In the genomic region with DNA sequence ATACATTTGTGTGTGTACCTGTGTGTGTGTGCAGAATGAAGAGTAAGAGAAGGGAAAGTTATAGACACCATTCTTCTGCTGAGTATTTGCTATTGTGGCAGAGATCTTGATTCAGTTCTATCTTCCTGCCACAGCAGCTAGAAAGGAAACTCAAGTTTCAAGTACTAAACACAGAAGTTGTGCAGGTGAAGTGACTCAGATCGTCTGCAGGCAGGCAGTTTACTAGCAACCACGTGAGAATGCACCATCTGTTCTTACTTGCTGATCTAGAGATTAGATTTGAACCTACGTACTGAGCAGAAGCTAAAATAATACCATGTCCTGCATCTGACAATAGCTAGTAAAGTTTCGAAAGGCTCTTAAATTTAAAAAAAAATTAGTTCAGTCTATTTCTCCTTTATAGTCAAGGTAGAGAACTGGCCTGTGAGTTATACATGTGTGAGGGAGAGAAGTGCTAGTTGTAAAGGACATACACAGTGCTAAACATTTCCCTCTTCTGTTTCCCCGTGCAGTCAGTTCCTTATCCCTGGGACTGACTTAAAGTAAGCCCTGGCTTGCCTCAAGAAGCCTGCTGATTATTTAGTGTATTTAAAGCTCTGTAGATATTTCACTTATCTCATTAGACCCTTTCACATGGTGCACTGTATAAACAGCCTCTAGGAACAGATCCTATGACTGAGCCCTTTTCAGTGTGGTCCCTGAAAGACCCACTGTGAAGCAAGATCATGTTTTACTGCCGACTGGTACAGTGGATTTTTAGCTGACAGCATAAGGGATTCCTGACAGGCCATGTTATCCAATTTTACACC, we compare ENCODE assay signal across 9 cellular contexts. TPM values are rescaled to one million over a fixed set of nuclear protein-coding genes. Genes with fewer than 3 reads are reported as not detected.
DNase-seq lines count a peak whose midpoint lies in the region; ATAC-seq, FAIRE-seq and TF ChIP-seq lines count a peak whose summit lies in the region.
"Had no signal": no experiment of that assay in that cellular context is flagged by ENCODE, and none has a peak within 500 bp of the region (broad histone marks: within the 10 kb centered on the region; RNA-seq: fewer than 3 reads in every experiment).

No MANE protein-coding gene starts in this region.

- peak; percentile 71 for ATAC-seq in HG02588 (IDR thresholded peaks at IDR 0.05; ENCODE audit: unreplicated experiment)

- H3K9me3 ChIP-seq in esophagus (ENCODE audit: control insufficient read depth in 2 of 2, insufficient read depth in 1 of 2, low read depth in 1 of 2, low read length in 1 of 2): no peaks in the 10 kb centered on the region
- H3K9me3 ChIP-seq in spleen: no peaks in the 10 kb centered on the region
- H3K9me3 ChIP-seq: BLaER1 had no signal

- intact Hi-C loops in spleen (cut with DNase I; ENCODE audit: low total_unique reads): loop anchor here (10.0 kb wide), 1 partner anchor 175 kb away; no protein-coding TSS in a partner anchor

- H3K27me3 ChIP-seq in esophagus (ENCODE audit: control insufficient read depth in 1 of 2, insufficient read depth in 2 of 2, low read length in 2 of 2) (no peaks in the 10 kb centered on the region), spleen (replicated peaks in 1 of 7) (no peaks in the 10 kb centered on the region)
- H3K27me3 ChIP-seq: BLaER1 had no signal

- DNase-seq in NCI-H510A treated with DMSO at 0.1 percent for 48 hours (lab: John Stamatoyannopoulos, UW) (peak; percentile 63), NCI-H510A (lab: John Stamatoyannopoulos, UW) (no peak), NCI-H446 treated with DMSO at 0.1 percent for 48 hours (lab: John Stamatoyannopoulos, UW) (peak; percentile 76), spleen (no peak), HTR-8/SVneo (ENCODE audit: insufficient read length, low spot score) (no peak), GM19238 (ENCODE audit: insufficient read length, low spot score) (no peak)

- H3K4me1 ChIP-seq in esophagus (ENCODE audit: control insufficient read depth in 2 of 2, insufficient read depth in 2 of 2, low read length in 1 of 2): no peaks in the 10 kb centered on the region
- H3K4me1 ChIP-seq in spleen: peaks cover 0 to 34% (median 11%) of the 10 kb centered on the region in 6 donors
- H3K4me1 ChIP-seq: BLaER1 had no signal

- FAIRE-seq in HTR-8/SVneo (lab: Jason Lieb, UNC): no peak

- TF ChIP-seq CTCF in spleen (IDR thresholded peaks at IDR 0.05 in 8 of 11, conservative IDR thresholded peaks at IDR 0.05 in 3 of 11): no peak

- 30 to 33% methylated on average over 6 of the region's 6 CpGs for WGBS in esophagus, 2 donors
- 28 to 37% (median 31%) methylated on average over 6 of the region's 6 CpGs for WGBS in spleen, 5 donors

- H3K27ac ChIP-seq in esophagus (ENCODE audit: low read depth in 2 of 2, low read length in 1 of 2) (peak overlapping the region; percentile 60 to 77), spleen (peak overlapping the region in 5 of 8 donors; percentile 14 to 55 (median 32))
- H3K27ac ChIP-seq: BLaER1 had no signal

- TF ChIP-seq POLR2A in spleen (IDR thresholded peaks at IDR 0.05): no peak

- H3K36me3 ChIP-seq in esophagus (ENCODE audit: control insufficient read depth in 2 of 2, insufficient read depth in 2 of 2, low read length in 1 of 2): no peaks in the 10 kb centered on the region
- H3K36me3 ChIP-seq in spleen: no peaks in the 10 kb centered on the region
- H3K36me3 ChIP-seq: BLaER1 had no signal

- H3K4me3 ChIP-seq in esophagus (ENCODE audit: low read depth in 1 of 2, low read length in 2 of 2) (no peak overlapping the region), spleen (no peak overlapping the region)
- H3K4me3 ChIP-seq: BLaER1 had no signal

RNA-seq across cellular contexts. Expression of a gene that starts 45.0 kb away (rescaled TPM):
- polyA plus RNA-seq in esophagus (under 1 TPM; 0.21 to 0.41 TPM), spleen (10 to 100 TPM in 2 of 3 donors, 1 to 10 TPM in 1; 8.5 to 48.6 (median 16.6) TPM)
- total RNA-seq in spleen: 10 to 100 TPM in 6 of 7 donors, 1 to 10 TPM in 1; 5.8 to 41.4 (median 27.9) TPM

Comparison
In these comparisons a context has a peak if more than half of its experiments do, and no peak if none do; other contexts are left out.
1. DNase-seq: peak in NCI-H510A treated with DMSO at 0.1 percent for 48 hours (single experiment) and NCI-H446 treated with DMSO at 0.1 percent for 48 hours (single experiment); none in NCI-H510A (single experiment), spleen (single experiment), HTR-8/SVneo (single experiment) and GM19238 (single experiment).
2. RNA of a gene that starts 45.0 kb away (polyA plus RNA-seq): 8.5 to 48.6 TPM in spleen; 0.21 to 0.41 TPM in esophagus; every median in the first group is over 4 times any median in the second.